Comparison of ENCODE assay signal across 10 cellular contexts in the genomic region with DNA sequence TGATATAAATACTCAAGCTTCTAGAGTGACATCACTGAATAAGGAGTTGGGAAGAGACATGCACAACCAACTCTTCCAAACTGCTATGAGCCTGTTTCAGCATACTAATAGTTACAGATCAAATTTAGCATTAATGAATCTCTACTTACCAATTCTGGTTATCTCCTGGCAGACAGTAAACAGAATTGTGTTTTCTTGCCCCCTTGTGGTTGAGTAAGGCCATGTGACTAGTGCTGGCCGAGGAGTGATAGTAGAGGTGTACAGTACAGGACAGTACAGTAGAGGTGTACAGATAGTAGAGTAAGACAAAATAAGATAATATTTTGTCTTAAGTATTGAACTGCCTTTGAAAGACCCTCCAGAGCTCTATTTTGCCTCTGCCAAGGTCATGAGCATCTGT.
DNase-seq lines count a peak whose midpoint lies in the region; ATAC-seq and TF ChIP-seq lines count a peak whose summit lies in the region.
"Had no signal": no experiment of that assay in that cellular context is flagged by ENCODE, and none has a peak within 500 bp of the region (broad histone marks: within the 10 kb centered on the region; RNA-seq: fewer than 3 reads in every experiment).

No MANE protein-coding gene starts in this region.

- no peak overlapping the region for H3K4me3 ChIP-seq in dorsolateral prefrontal cortex
- H3K4me3 ChIP-seq: SK-N-MC had no signal

- intact Hi-C loops in dorsolateral prefrontal cortex (cut with DNase I) = loop anchor here in 1 of 2 donors (5.0 kb wide), 1 partner anchor 515 kb away; no protein-coding TSS in a partner anchor

- H3K27ac ChIP-seq in dorsolateral prefrontal cortex = no peak overlapping the region
- H3K27ac ChIP-seq: SK-N-MC had no signal

- ATAC-seq in HG03442 (IDR thresholded peaks at IDR 0.05; ENCODE audit: unreplicated experiment) (no peak), GM18907 (IDR thresholded peaks at IDR 0.05; ENCODE audit: unreplicated experiment) (no peak)

- peak in 51 of 56 donors; percentile 17 to 66 (median 38) for TF ChIP-seq CTCF in dorsolateral prefrontal cortex (IDR thresholded peaks at IDR 0.05 in 54 of 56, conservative IDR thresholded peaks at IDR 0.05 in 2 of 56; ENCODE audit: low read depth in 1 of 56, partially characterized antibody in 56 of 56)

- no peaks in the 10 kb centered on the region for H3K27me3 ChIP-seq in dorsolateral prefrontal cortex

- DNase-seq in NCI-H2196 (lab: John Stamatoyannopoulos, UW; ENCODE audit: unreplicated experiment) = peak; percentile 1
- no peak for DNase-seq in NCI-H2196 treated with DMSO at 0.1 percent for 48 hours (lab: John Stamatoyannopoulos, UW; ENCODE audit: unreplicated experiment)
- DNase-seq in NCI-H1694 (lab: John Stamatoyannopoulos, UW) = peak; percentile 4
- no peak for DNase-seq in dorsolateral prefrontal cortex
- DNase-seq in renal cortical epithelial cell (ENCODE audit: low read depth) = peak; percentile 10
- DNase-seq in NK-92 treated with Interleukin-12 subunit alpha and Interleukin-12 subunit beta, amount 100 ng/mL, for 24 hours (lab: John Stamatoyannopoulos, UW) = no peak
- DNase-seq: activated effector memory CD4-positive, alpha-beta T cell treated with anti-CD3 and anti-CD28 coated beads, Interleukin-2, amount 50 U/mL, for 16 hours had no signal

Comparison
In these comparisons a context has a peak if more than half of its experiments do, and no peak if none do; other contexts are left out.
1. DNase-seq: peak in NCI-H2196 (single experiment), NCI-H1694 (single experiment) and renal cortical epithelial cell (single experiment); none in NCI-H2196 treated with DMSO at 0.1 percent for 48 hours (single experiment), dorsolateral prefrontal cortex (0 of 10) and NK-92 treated with Interleukin-12 subunit alpha and Interleukin-12 subunit beta, amount 100 ng/mL, for 24 hours (single experiment).